In the genomic region with DNA sequence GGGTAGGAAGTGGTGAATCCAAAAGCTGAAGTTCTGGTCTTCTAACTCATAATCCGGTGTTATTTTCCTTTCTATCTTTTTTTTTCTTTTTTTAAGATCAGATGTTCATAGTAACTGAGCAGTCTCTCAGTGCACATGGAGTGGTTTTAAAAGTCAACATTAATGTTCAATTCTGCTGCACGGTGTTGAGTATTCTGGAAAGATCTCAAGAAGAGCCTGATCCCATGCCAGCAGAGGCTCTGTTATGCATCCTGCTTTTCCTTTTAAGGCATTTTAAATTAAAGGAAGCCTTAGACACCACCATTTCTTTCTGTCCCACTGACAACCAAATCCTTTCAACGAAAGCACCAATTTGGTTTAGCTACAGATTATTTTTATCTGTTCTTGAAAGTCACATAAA, we compare ENCODE assay signal across 32 cellular contexts. TPM values are rescaled to one million over a fixed set of nuclear protein-coding genes. Genes with fewer than 3 reads are reported as not detected.
DNase-seq lines count a peak whose midpoint lies in the region; ATAC-seq and TF ChIP-seq lines count a peak whose summit lies in the region.
"Had no signal": no experiment of that assay in that cellular context is flagged by ENCODE, and none has a peak within 500 bp of the region (broad histone marks: within the 10 kb centered on the region; RNA-seq: fewer than 3 reads in every experiment).

No MANE protein-coding gene starts in this region.

- H3K4me1 ChIP-seq in GM23248 (ENCODE audit: insufficient read depth) (0 out of 2 replicates have a peak, but pooled peaks cover 7% of the 10 kb centered on the region), rectal smooth muscle tissue (ENCODE audit: control insufficient read depth, insufficient read depth, low read length) (no peaks in the 10 kb centered on the region)
- H3K4me1 ChIP-seq: BLaER1, colonic mucosa, neural progenitor cell had no signal

- peaks cover 27% of the 10 kb centered on the region for H3K4me1 Mint-ChIP-seq in brain
- H3K4me1 Mint-ChIP-seq: activated CD4-positive, alpha-beta T cell treated with anti-CD3 and anti-CD28 coated beads for 36 hours; activated T-helper 17 cell treated with anti-CD3 and anti-CD28 coated beads, Interleukin-2, amount 50 U/mL, for 72 hours; memory B cell; neural progenitor cell had no signal

- H3K9me2 ChIP-seq in GM23248 (ENCODE audit: insufficient read depth) = no peaks in the 10 kb centered on the region

- peaks cover 29% of the 10 kb centered on the region for H3K79me2 ChIP-seq in GM23248 (ENCODE audit: insufficient read depth)

- no peak overlapping the region for H2AFZ ChIP-seq in GM23248
- H2AFZ ChIP-seq: neural progenitor cell had no signal

- no peak overlapping the region for H3K4me2 ChIP-seq in GM23248 (ENCODE audit: unreplicated experiment)
- H3K4me2 ChIP-seq: BLaER1, neural progenitor cell had no signal

- WGBS in GM23248 (ENCODE audit: low coverage in 1 of 2, low lambda C conversion rate in 2 of 2, missing lambda C conversion rate in 2 of 2), 2 experiments = 32 to 50% methylated on average over 3 of the region's 3 CpGs

- H3K27me3 ChIP-seq in GM23248 (replicated peaks; ENCODE audit: insufficient read depth) (no peaks in the 10 kb centered on the region), rectal smooth muscle tissue (ENCODE audit: control insufficient read depth, insufficient read depth, low read length) (no peaks in the 10 kb centered on the region)
- H3K27me3 ChIP-seq: BLaER1, colonic mucosa, neural progenitor cell, sigmoid colon had no signal

- H3K4me3 ChIP-seq in GM23248 (no peak overlapping the region), fibroblast of the aortic adventitia (ENCODE audit: low read depth, low read length) (no peak overlapping the region), rectal smooth muscle tissue (ENCODE audit: low read length) (no peak overlapping the region)
- H3K4me3 ChIP-seq: BLaER1, colonic mucosa, neural progenitor cell, sigmoid colon had no signal

- in situ Hi-C loops in GM23248 (cut with MboI) = no loop called here

- no peak for ATAC-seq in HG02884 (IDR thresholded peaks at IDR 0.05; ENCODE audit: unreplicated experiment)
- ATAC-seq in HG02763 (IDR thresholded peaks at IDR 0.05; ENCODE audit: unreplicated experiment) = no peak
- ATAC-seq: activated CD4-positive, alpha-beta T cell treated with anti-CD3 and anti-CD28 coated beads for 36 hours; activated CD8-positive, alpha-beta T cell treated with anti-CD3 and anti-CD28 coated beads, Interleukin-2, amount 10 ng/mL, durations not matched to agents 7 days and 5 days; activated T-helper 17 cell treated with anti-CD3 and anti-CD28 coated beads, Interleukin-2, amount 50 U/mL, for 72 hours had no signal

- H3K36me3 ChIP-seq in GM23248 (ENCODE audit: low read depth) (no peaks in the 10 kb centered on the region), rectal smooth muscle tissue (ENCODE audit: control insufficient read depth, insufficient read depth, low read length) (no peaks in the 10 kb centered on the region)
- H3K36me3 ChIP-seq: BLaER1, colonic mucosa, neural progenitor cell, sigmoid colon had no signal

- peak overlapping the region in 1 of 5 experiments; percentile 35 for H3K4me3 Mint-ChIP-seq in brain
- H3K4me3 Mint-ChIP-seq: activated CD4-positive, alpha-beta T cell treated with anti-CD3 and anti-CD28 coated beads for 36 hours; activated CD8-positive, alpha-beta T cell treated with anti-CD3 and anti-CD28 coated beads, Interleukin-2, amount 10 ng/mL, durations not matched to agents 7 days and 5 days; activated T-helper 17 cell treated with anti-CD3 and anti-CD28 coated beads, Interleukin-2, amount 50 U/mL, for 72 hours; H9; memory B cell; neural progenitor cell; type B pancreatic cell had no signal

- H4K20me1 ChIP-seq in GM23248 (ENCODE audit: insufficient read depth) = no peaks in the 10 kb centered on the region
- H4K20me1 ChIP-seq: BLaER1 had no signal

- H3K36me3 Mint-ChIP-seq in brain = peaks cover 11% of the 10 kb centered on the region
- H3K36me3 Mint-ChIP-seq: memory B cell had no signal

- H3K27ac ChIP-seq in GM23248 (no peak overlapping the region), rectal smooth muscle tissue (ENCODE audit: low read depth, low read length) (peak overlapping the region; percentile 3)
- H3K27ac ChIP-seq: BLaER1, colonic mucosa, neural progenitor cell, RWPE1, VCaP had no signal

- no peak for TF ChIP-seq CTCF in brain (conservative IDR thresholded peaks at IDR 0.05)
- no peak for TF ChIP-seq CTCF in fibroblast of the aortic adventitia (IDR thresholded peaks at IDR 0.05; ENCODE audit: insufficient read depth, low read length)

- H3K9me3 Mint-ChIP-seq in brain = no peaks in the 10 kb centered on the region
- H3K9me3 Mint-ChIP-seq: H9, neural progenitor cell had no signal

- peaks cover 4% of the 10 kb centered on the region; the same call in 1 of the 2 replicates for H3F3A ChIP-seq in GM23248 (ENCODE audit: insufficient read depth)

- H3K27ac Mint-ChIP-seq in brain = peak overlapping the region in 3 of 5 experiments; percentile 30 to 40 (median 37)
- H3K27ac Mint-ChIP-seq: activated CD4-positive, alpha-beta T cell treated with anti-CD3 and anti-CD28 coated beads for 36 hours; activated CD8-positive, alpha-beta T cell treated with anti-CD3 and anti-CD28 coated beads, Interleukin-2, amount 10 ng/mL, durations not matched to agents 7 days and 5 days; activated T-helper 17 cell treated with anti-CD3 and anti-CD28 coated beads, Interleukin-2, amount 50 U/mL, for 72 hours; H9; memory B cell; neural progenitor cell; type B pancreatic cell had no signal

- H3K9ac ChIP-seq in GM23248 (no peak overlapping the region), rectal smooth muscle tissue (ENCODE audit: low read length) (no peak overlapping the region)
- H3K9ac ChIP-seq: BLaER1, neural progenitor cell had no signal

- no peaks in the 10 kb centered on the region for H3K9me3 ChIP-seq in GM23248 (ENCODE audit: low read depth)
- H3K9me3 ChIP-seq: BLaER1, colonic mucosa, sigmoid colon had no signal

- peak; percentile 11 for DNase-seq in GM23248
- DNase-seq in fibroblast of the aortic adventitia (ENCODE audit: low read depth) = peak; percentile 52
- DNase-seq in NK-92 treated with Interleukin-12 subunit alpha and Interleukin-12 subunit beta, amount 100 ng/mL, for 24 hours (lab: John Stamatoyannopoulos, UW) = no peak
- no peak for DNase-seq in NCI-H2227 treated with DMSO at 0.1 percent for 48 hours (lab: John Stamatoyannopoulos, UW)
- DNase-seq: activated CD4-positive, alpha-beta T cell treated with anti-CD3 and anti-CD28 coated beads for 36 hours; activated CD8-positive, alpha-beta T cell treated with anti-CD3 and anti-CD28 coated beads, Interleukin-2, amount 10 ng/mL, durations not matched to agents 7 days and 5 days; activated naive CD4-positive, alpha-beta T cell treated with anti-CD3 and anti-CD28 coated beads, Interleukin-2, amount 50 U/mL, for 16 hours; colonic mucosa; effector memory CD4-positive, alpha-beta T cell; H9; left cardiac atrium; NCI-H1105; NCI-H187; NCI-H2171; NCI-H510A treated with DMSO at 0.1 percent for 48 hours; posterior cingulate gyrus; sigmoid colon; stimulated activated CD4-positive, alpha-beta T cell treated with anti-CD3 and anti-CD28 coated beads, Interleukin-4, amount 100 ng/mL, for 4 hours; T1000 had no signal

- H3K27me3 Mint-ChIP-seq in brain = no peaks in the 10 kb centered on the region
- H3K27me3 Mint-ChIP-seq: activated T-helper 17 cell treated with anti-CD3 and anti-CD28 coated beads, Interleukin-2, amount 50 U/mL, for 72 hours; type B pancreatic cell had no signal

RNA-seq across cellular contexts. Expression of gene SEMA5A, which starts 33.4 kb away (rescaled TPM):
- total RNA-seq in GM23248 (2014; rRNA removed; shearing (Covaris generic)) = 38.2 and 40.1 TPM in 2 replicates
- polyA plus RNA-seq in GM23248 (2016; fragmentation: Nextera tagmentation; extraction: Ambion mirVana) (29.7 and 33.5 TPM in 2 replicates), brain (ENCODE audit: insufficient read depth, low read depth, low replicate concordance) (2.5 TPM)
- total RNA-seq in fibroblast of the aortic adventitia (ENCODE audit: low replicate concordance) = 13.9 and 57.0 TPM in 2 replicates
- total RNA-seq: activated CD8-positive, alpha-beta T cell treated with anti-CD3 and anti-CD28 coated beads, Interleukin-2, amount 10 ng/mL, durations not matched to agents 7 days and 5 days; activated T-helper 17 cell treated with anti-CD3 and anti-CD28 coated beads, Interleukin-2, amount 50 U/mL, for 72 hours; HT-29; OCI-LY7 had no signal

Comparison
In these comparisons a context has a peak if more than half of its experiments do, and no peak if none do; other contexts are left out.
1. DNase-seq: peak in GM23248 (single experiment) and fibroblast of the aortic adventitia (single experiment); none in NK-92 treated with Interleukin-12 subunit alpha and Interleukin-12 subunit beta, amount 100 ng/mL, for 24 hours (single experiment) and NCI-H2227 treated with DMSO at 0.1 percent for 48 hours (single experiment).